In the genomic region with DNA sequence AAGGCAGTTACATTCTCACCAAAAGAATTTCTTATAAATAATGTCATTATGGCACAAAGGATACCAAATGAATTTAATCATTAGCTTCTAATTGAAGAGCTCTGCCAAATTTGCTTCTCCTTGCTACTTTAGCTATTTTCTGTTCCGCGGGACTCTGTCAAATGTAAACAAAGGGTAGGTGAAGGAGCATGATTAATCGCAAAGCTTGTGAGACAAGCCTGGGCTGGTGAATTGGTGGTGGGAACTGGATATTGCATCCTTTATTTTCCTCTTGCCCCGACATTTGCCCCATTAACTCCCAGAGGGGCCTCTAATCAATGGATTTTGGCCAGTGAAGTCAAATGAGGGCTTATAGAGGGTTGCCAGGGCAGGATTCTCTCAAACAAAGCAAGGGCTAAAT, we compare ENCODE assay signal across 1 cellular context.
TF ChIP-seq lines count a peak whose summit lies in the region.

No MANE protein-coding gene starts in this region.

TF ChIP-seq in GM23338, 12 proteins besides CTCF, POLR2A, EP300 and RAD21:
- TF ChIP-seq, protein P1, sequence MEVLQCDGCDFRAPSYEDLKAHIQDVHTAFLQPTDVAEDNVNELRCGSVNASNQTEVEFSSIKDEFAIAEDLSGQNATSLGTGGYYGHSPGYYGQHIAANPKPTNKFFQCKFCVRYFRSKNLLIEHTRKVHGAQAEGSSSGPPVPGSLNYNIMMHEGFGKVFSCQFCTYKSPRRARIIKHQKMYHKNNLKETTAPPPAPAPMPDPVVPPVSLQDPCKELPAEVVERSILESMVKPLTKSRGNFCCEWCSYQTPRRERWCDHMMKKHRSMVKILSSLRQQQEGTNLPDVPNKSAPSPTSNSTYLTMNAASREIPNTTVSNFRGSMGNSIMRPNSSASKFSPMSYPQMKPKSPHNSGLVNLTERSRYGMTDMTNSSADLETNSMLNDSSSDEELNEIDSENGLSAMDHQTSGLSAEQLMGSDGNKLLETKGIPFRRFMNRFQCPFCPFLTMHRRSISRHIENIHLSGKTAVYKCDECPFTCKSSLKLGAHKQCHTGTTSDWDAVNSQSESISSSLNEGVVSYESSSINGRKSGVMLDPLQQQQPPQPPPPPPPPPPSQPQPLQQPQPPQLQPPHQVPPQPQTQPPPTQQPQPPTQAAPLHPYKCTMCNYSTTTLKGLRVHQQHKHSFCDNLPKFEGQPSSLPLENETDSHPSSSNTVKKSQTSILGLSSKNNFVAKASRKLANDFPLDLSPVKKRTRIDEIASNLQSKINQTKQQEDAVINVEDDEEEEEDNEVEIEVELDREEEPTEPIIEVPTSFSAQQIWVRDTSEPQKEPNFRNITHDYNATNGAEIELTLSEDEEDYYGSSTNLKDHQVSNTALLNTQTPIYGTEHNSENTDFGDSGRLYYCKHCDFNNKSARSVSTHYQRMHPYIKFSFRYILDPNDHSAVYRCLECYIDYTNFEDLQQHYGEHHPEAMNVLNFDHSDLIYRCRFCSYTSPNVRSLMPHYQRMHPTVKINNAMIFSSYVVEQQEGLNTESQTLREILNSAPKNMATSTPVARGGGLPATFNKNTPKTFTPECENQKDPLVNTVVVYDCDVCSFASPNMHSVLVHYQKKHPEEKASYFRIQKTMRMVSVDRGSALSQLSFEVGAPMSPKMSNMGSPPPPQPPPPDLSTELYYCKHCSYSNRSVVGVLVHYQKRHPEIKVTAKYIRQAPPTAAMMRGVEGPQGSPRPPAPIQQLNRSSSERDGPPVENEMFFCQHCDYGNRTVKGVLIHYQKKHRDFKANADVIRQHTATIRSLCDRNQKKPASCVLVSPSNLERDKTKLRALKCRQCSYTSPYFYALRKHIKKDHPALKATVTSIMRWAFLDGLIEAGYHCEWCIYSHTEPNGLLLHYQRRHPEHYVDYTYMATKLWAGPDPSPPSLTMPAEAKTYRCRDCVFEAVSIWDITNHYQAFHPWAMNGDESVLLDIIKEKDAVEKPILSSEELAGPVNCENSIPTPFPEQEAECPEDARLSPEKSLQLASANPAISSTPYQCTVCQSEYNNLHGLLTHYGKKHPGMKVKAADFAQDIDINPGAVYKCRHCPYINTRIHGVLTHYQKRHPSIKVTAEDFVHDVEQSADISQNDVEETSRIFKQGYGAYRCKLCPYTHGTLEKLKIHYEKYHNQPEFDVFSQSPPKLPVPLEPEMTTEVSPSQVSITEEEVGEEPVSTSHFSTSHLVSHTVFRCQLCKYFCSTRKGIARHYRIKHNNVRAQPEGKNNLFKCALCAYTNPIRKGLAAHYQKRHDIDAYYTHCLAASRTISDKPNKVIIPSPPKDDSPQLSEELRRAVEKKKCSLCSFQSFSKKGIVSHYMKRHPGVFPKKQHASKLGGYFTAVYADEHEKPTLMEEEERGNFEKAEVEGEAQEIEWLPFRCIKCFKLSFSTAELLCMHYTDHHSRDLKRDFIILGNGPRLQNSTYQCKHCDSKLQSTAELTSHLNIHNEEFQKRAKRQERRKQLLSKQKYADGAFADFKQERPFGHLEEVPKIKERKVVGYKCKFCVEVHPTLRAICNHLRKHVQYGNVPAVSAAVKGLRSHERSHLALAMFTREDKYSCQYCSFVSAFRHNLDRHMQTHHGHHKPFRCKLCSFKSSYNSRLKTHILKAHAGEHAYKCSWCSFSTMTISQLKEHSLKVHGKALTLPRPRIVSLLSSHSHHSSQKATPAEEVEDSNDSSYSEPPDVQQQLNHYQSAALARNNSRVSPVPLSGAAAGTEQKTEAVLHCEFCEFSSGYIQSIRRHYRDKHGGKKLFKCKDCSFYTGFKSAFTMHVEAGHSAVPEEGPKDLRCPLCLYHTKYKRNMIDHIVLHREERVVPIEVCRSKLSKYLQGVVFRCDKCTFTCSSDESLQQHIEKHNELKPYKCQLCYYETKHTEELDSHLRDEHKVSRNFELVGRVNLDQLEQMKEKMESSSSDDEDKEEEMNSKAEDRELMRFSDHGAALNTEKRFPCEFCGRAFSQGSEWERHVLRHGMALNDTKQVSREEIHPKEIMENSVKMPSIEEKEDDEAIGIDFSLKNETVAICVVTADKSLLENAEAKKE (CRISPR knock-in tag; IDR thresholded peaks at IDR 0.05) = no peak
- no peak for TF ChIP-seq STAT1 (IDR thresholded peaks at IDR 0.05; ENCODE audit: unreplicated experiment)
- TF ChIP-seq, protein P2, sequence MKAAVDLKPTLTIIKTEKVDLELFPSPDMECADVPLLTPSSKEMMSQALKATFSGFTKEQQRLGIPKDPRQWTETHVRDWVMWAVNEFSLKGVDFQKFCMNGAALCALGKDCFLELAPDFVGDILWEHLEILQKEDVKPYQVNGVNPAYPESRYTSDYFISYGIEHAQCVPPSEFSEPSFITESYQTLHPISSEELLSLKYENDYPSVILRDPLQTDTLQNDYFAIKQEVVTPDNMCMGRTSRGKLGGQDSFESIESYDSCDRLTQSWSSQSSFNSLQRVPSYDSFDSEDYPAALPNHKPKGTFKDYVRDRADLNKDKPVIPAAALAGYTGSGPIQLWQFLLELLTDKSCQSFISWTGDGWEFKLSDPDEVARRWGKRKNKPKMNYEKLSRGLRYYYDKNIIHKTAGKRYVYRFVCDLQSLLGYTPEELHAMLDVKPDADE (IDR thresholded peaks at IDR 0.05) = no peak
- no peak for TF ChIP-seq ZNF331 (CRISPR knock-in tag; IDR thresholded peaks at IDR 0.05; ENCODE audit: low read depth)
- no peak for TF ChIP-seq JUNB (IDR thresholded peaks at IDR 0.05; ENCODE audit: unreplicated experiment)
